12 cellular contexts compared by ENCODE assay signal in the genomic region with DNA sequence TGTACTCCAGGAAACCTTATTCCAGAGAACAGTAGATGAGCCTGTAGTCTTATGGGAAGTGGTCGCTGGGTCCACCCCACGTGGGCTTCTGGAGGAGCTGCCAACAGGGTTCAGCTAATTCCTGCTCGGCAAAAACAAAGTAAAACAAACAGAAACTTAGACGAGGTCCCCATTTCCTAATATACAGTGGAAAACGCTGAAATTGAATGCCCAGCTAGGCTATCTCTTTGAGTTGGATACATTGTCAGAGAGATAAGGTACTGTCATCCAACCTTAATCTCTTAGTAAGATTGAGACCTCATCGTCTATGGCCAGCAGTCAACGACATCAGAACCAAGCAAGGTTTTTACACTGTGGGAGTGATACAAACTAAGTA. TPM values are rescaled to one million over a fixed set of nuclear protein-coding genes. Genes with fewer than 3 reads are reported as not detected.
DNase-seq lines count a peak whose midpoint lies in the region; ATAC-seq and TF ChIP-seq lines count a peak whose summit lies in the region.
"Had no signal": no experiment of that assay in that cellular context is flagged by ENCODE, and none has a peak within 500 bp of the region (broad histone marks: within the 10 kb centered on the region; RNA-seq: fewer than 3 reads in every experiment).

No MANE protein-coding gene starts in this region.

- H3K27ac ChIP-seq in breast epithelium: peak overlapping the region in 1 of 2 donors; percentile 30
- H3K27ac ChIP-seq in upper lobe of right lung: no peak overlapping the region
- H3K27ac ChIP-seq in testis: no peak overlapping the region

- no peak overlapping the region for H3K27ac Mint-ChIP-seq in MCF 10A (ENCODE audit: low read depth, unreplicated experiment)
- H3K27ac Mint-ChIP-seq in activated T-helper 17 cell treated with anti-CD3 and anti-CD28 coated beads, Interleukin-2, amount 50 U/mL, for 72 hours: no peak overlapping the region

- H3K27me3 ChIP-seq in breast epithelium (peaks cover 0 to 26% of the 10 kb centered on the region in 2 donors), upper lobe of right lung (peaks cover 19% of the 10 kb centered on the region), testis (no peaks in the 10 kb centered on the region)
- H3K27me3 ChIP-seq: body of pancreas had no signal

- H3K36me3 ChIP-seq in breast epithelium: no peaks in the 10 kb centered on the region
- no peaks in the 10 kb centered on the region for H3K36me3 ChIP-seq in upper lobe of right lung
- no peaks in the 10 kb centered on the region for H3K36me3 ChIP-seq in testis (ENCODE audit: low read depth, missing control alignments)

- H3K4me3 Mint-ChIP-seq in MCF 10A (ENCODE audit: unreplicated experiment): no peak overlapping the region
- peak overlapping the region; percentile 80 for H3K4me3 Mint-ChIP-seq in activated T-helper 17 cell treated with anti-CD3 and anti-CD28 coated beads, Interleukin-2, amount 50 U/mL, for 72 hours

- H3K9me3 Mint-ChIP-seq in MCF 10A (ENCODE audit: unreplicated experiment): no peaks in the 10 kb centered on the region
- H3K9me3 Mint-ChIP-seq in activated T-helper 17 cell treated with anti-CD3 and anti-CD28 coated beads, Interleukin-2, amount 50 U/mL, for 72 hours: no peaks in the 10 kb centered on the region

- POLR2A ChIA-PET in MCF 10A (lab: Yijun Ruan, JAX): no interaction called here

- H3K27me3 Mint-ChIP-seq in MCF 10A (ENCODE audit: insufficient read depth, unreplicated experiment): no peaks in the 10 kb centered on the region
- H3K27me3 Mint-ChIP-seq in activated T-helper 17 cell treated with anti-CD3 and anti-CD28 coated beads, Interleukin-2, amount 50 U/mL, for 72 hours: peaks cover 34% of the 10 kb centered on the region

- intact Hi-C loops in breast epithelium (cut with DNase I; ENCODE audit: low total_unique reads): no loop called here
- intact Hi-C loops in MCF 10A (cut with micrococcal nuclease): no loop called here
- intact Hi-C loops in upper lobe of right lung (cut with DNase I): no loop called here
- intact Hi-C loops in testis (cut with DNase I; ENCODE audit: low total_unique reads): no loop called here

- no peaks in the 10 kb centered on the region for H3K36me3 Mint-ChIP-seq in MCF 10A (ENCODE audit: insufficient read depth, unreplicated experiment)
- H3K36me3 Mint-ChIP-seq in activated T-helper 17 cell treated with anti-CD3 and anti-CD28 coated beads, Interleukin-2, amount 50 U/mL, for 72 hours (ENCODE audit: low read depth): peaks cover 7% of the 10 kb centered on the region

- H3K4me1 Mint-ChIP-seq in MCF 10A (ENCODE audit: insufficient read depth, unreplicated experiment): peaks cover 11% of the 10 kb centered on the region
- H3K4me1 Mint-ChIP-seq in activated T-helper 17 cell treated with anti-CD3 and anti-CD28 coated beads, Interleukin-2, amount 50 U/mL, for 72 hours: peaks cover 24% of the 10 kb centered on the region

- CTCF ChIA-PET in MCF 10A (lab: Yijun Ruan, JAX): no interaction called here

- no peak for ATAC-seq in activated T-helper 17 cell treated with anti-CD3 and anti-CD28 coated beads, Interleukin-2, amount 50 U/mL, for 72 hours (replicated peaks)
- no peak for ATAC-seq in left lobe of liver
- ATAC-seq in upper lobe of right lung: no peak
- ATAC-seq: activated CD4-positive, CD25-positive, alpha-beta regulatory T cell treated with anti-CD3 and anti-CD28 coated beads, Interleukin-2, amount 50 U/mL, for 24 hours; body of pancreas had no signal

- H3K9me3 ChIP-seq in breast epithelium (no peaks in the 10 kb centered on the region), upper lobe of right lung (no peaks in the 10 kb centered on the region), testis (no peaks in the 10 kb centered on the region)
- H3K9me3 ChIP-seq: body of pancreas had no signal

- 34 to 35% methylated on average over 7 of the region's 7 CpGs for WGBS in testis, 2 donors

- DNase-seq in breast epithelium (ENCODE audit: low spot score in 2 of 2) (no peak), MCF 10A (ENCODE audit: unreplicated experiment) (no peak), left lobe of liver (ENCODE audit: low spot score) (peak; percentile 1), upper lobe of right lung (no peak), testis (no peak)
- DNase-seq in stimulated activated CD4-positive, alpha-beta T cell treated with anti-CD3 and anti-CD28 coated beads, Interleukin-2, amount 100 ng/mL, for 24 hours: no peak
- DNase-seq in stimulated activated CD4-positive, alpha-beta T cell treated with anti-CD3 and anti-CD28 coated beads, Interleukin-4, amount 100 ng/mL, for 24 hours: no peak
- DNase-seq: body of pancreas, MV-4-11, SW 1271 had no signal

- H3K4me3 ChIP-seq in breast epithelium (peak overlapping the region; percentile 58 to 78 (median 62)), upper lobe of right lung (peak overlapping the region; percentile 54), testis (no peak overlapping the region)
- H3K4me3 ChIP-seq: body of pancreas had no signal

- H3K4me1 ChIP-seq in breast epithelium (peaks cover 0 to 13% of the 10 kb centered on the region in 2 donors), upper lobe of right lung (peaks cover 11% of the 10 kb centered on the region), testis (peaks cover 12% of the 10 kb centered on the region)

- TF ChIP-seq POLR2A in breast epithelium (IDR thresholded peaks at IDR 0.05) (no peak), testis (IDR thresholded peaks at IDR 0.05) (no peak)

- TF ChIP-seq CTCF in breast epithelium (IDR thresholded peaks at IDR 0.05) (no peak), MCF 10A (IDR thresholded peaks at IDR 0.05; ENCODE audit: unreplicated experiment) (no peak), upper lobe of right lung (IDR thresholded peaks at IDR 0.05) (no peak), testis (IDR thresholded peaks at IDR 0.05) (no peak)

- BruUV-seq in MCF 10A (replicated peaks; lab: Mats Ljungman, UMichigan): no TSS peak

RNA-seq across cellular contexts. Expression of gene EMILIN2, which starts 2.1 kb away (rescaled TPM):
- 10 to 100 TPM; 23.9 to 45.1 (median 32.4) TPM for total RNA-seq in breast epithelium
- total RNA-seq in MCF 10A (2022): not detected in 2 replicates
- 10 to 100 TPM; 20.7 to 28.8 TPM for total RNA-seq in activated T-helper 17 cell treated with anti-CD3 and anti-CD28 coated beads, Interleukin-2, amount 50 U/mL, for 72 hours
- total RNA-seq in left lobe of liver: 0.53 TPM
- total RNA-seq in upper lobe of right lung: 35.2 TPM
- 10 to 100 TPM; 26.4 to 34.1 TPM for total RNA-seq in testis
- polyA plus RNA-seq in testis (ENCODE audit: insufficient read depth, low read depth, low replicate concordance): 21.4 TPM

Comparison
In these comparisons a context has a peak if more than half of its experiments do, and no peak if none do; other contexts are left out.
1. RNA of gene EMILIN2, which starts 2.1 kb away (total RNA-seq): 35.2 TPM in upper lobe of right lung (single experiment), 26.4 to 34.1 TPM in testis, 23.9 to 45.1 TPM in breast epithelium and 20.7 to 28.8 TPM in activated T-helper 17 cell treated with anti-CD3 and anti-CD28 coated beads, Interleukin-2, amount 50 U/mL, for 72 hours; 0.53 TPM in left lobe of liver (single experiment) and not detected in MCF 10A; every median in the first group is over 10 times any median in the second.
2. H3K4me3 ChIP-seq: peak in breast epithelium (3 of 3) and upper lobe of right lung (single experiment); none in testis (0 of 2).